14 cellular contexts compared by ENCODE assay signal in the genomic region with DNA sequence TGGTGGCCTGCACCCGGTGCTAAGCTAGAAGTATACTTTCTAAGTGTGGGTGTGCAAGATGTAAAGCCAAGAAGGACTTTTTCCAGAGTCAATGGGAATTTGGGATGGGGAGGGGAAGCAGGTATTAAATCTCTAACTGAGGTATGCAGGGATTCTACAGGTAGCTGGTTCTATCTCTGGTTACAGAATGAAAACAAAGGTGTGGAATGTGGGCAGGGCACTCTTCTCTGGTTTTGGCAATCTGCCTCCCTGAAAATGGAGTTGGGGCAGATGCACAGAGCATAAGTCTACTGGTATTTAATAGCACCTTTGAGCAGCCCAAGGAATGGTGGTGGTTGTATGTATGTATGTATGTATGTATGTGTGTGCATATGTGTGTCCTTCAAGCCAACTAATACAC.
DNase-seq lines count a peak whose midpoint lies in the region; ATAC-seq and TF ChIP-seq lines count a peak whose summit lies in the region.
"Had no signal": no experiment of that assay in that cellular context is flagged by ENCODE, and none has a peak within 500 bp of the region (broad histone marks: within the 10 kb centered on the region; RNA-seq: fewer than 3 reads in every experiment).

No MANE protein-coding gene starts in this region.

- no peaks in the 10 kb centered on the region for H3K36me3 Mint-ChIP-seq in Calu3 (ENCODE audit: insufficient read depth, unreplicated experiment)

- TF ChIP-seq CTCF in Calu3 (IDR thresholded peaks at IDR 0.05; ENCODE audit: unreplicated experiment): no peak

- BruUV-seq in Calu3 (replicated peaks; lab: Mats Ljungman, UMichigan): no TSS peak

- H3K4me1 Mint-ChIP-seq in Calu3 (ENCODE audit: low read depth, unreplicated experiment): peaks cover 23% of the 10 kb centered on the region

- DNase-seq in Calu3 (peak; percentile 29), HT-29 (ENCODE audit: low spot score) (peak; percentile 19), SW480 (ENCODE audit: low spot score) (peak; percentile 18), iPS-NIHi7 (ENCODE audit: extremely low spot score) (peak; percentile 23), NCI-H510A (lab: John Stamatoyannopoulos, UW) (no peak), NCI-H1694 treated with DMSO at 0.1 percent for 48 hours (lab: John Stamatoyannopoulos, UW) (no peak), AG08396 (ENCODE audit: low spot score) (no peak)
- DNase-seq: DND-41, GF-D8, GM23248, NCI-H1436, NCI-H446 treated with DMSO at 0.1 percent for 48 hours, SW 1271 had no signal

- no peak overlapping the region for H3K27ac Mint-ChIP-seq in Calu3 (ENCODE audit: unreplicated experiment)

- no peaks in the 10 kb centered on the region for H3K27me3 Mint-ChIP-seq in Calu3 (ENCODE audit: unreplicated experiment)

- no peaks in the 10 kb centered on the region for H3K9me3 Mint-ChIP-seq in Calu3 (ENCODE audit: low read depth, unreplicated experiment)

- no peak for ATAC-seq in GM18498 (IDR thresholded peaks at IDR 0.05; ENCODE audit: unreplicated experiment)

- no peak overlapping the region for H3K4me3 Mint-ChIP-seq in Calu3 (ENCODE audit: low read depth, unreplicated experiment)

- intact Hi-C loops in Calu3 (cut with micrococcal nuclease; ENCODE audit: unreplicated experiment): no loop called here

- CTCF ChIA-PET in Calu3 (lab: Charles Lee): interaction anchor here (0.9 kb wide), 1 partner anchor 44 kb away, joined by 3 read pairs; no protein-coding TSS in a partner anchor

Comparison
In these comparisons a context has a peak if more than half of its experiments do, and no peak if none do; other contexts are left out.
1. DNase-seq: peak in Calu3 (single experiment), HT-29 (single experiment), SW480 (single experiment) and iPS-NIHi7 (single experiment); none in NCI-H510A (single experiment), NCI-H1694 treated with DMSO at 0.1 percent for 48 hours (single experiment) and AG08396 (single experiment).